ENCODE assay signal across 1 cellular context in the genomic region with DNA sequence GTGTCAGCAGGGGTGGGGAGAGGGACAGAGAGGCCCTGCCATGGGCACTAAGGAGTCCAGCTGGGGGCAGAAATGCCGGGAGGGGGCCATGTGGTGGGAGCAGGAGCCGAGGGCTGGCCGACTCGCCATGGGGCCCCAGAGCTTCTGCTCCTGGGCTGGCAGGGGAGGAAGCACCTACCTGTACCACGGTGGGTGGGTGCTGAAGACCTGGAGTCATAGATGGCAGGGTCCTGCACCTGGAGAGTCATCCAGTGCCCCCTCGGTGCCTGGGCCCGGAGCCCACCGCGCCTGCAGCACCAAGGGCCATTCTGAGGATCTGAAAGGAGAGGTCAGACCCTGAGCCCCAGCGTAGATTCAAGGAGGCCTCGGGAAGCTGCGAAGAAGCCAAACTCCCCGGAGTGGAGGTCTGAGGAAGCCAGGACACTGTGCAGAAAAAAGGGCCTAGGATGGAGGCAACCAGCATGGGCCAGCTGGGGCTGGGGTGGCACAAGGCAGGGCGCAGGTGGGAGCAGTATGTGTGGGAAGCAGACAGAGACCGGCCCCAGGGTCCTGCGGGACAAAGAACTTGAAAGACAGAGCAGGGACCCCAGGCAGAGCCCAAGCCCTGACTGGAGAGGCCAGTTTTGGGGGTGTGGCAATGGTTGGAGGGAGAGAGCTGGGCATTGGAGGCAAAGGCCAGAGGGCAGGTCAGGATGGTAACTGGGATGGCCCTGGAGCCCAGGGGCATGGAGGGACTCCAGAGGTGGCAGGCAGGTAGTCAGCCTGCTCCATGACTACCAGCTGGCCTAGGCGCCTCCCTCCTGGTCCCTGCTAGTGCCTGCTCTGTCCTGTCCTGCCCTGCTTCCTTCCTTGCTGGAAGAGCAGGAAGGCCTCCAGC.
TF ChIP-seq lines count a peak whose summit lies in the region.

No MANE protein-coding gene starts in this region.

TF ChIP-seq in H1, 55 proteins besides CTCF, POLR2A, EP300 and RAD21:
- TF ChIP-seq, protein P1, sequence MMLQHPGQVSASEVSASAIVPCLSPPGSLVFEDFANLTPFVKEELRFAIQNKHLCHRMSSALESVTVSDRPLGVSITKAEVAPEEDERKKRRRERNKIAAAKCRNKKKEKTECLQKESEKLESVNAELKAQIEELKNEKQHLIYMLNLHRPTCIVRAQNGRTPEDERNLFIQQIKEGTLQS (IDR thresholded peaks at IDR 0.05; ENCODE audit: insufficient read depth, low read depth, low read length) = no peak
- no peak for TF ChIP-seq POLR2AphosphoS5 (IDR thresholded peaks at IDR 0.05; ENCODE audit: low read depth, low read length)
- TF ChIP-seq, protein P2, sequence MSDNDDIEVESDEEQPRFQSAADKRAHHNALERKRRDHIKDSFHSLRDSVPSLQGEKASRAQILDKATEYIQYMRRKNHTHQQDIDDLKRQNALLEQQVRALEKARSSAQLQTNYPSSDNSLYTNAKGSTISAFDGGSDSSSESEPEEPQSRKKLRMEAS (IDR thresholded peaks at IDR 0.05) = no peak
- TF ChIP-seq HDAC2 (IDR thresholded peaks at IDR 0.05; ENCODE audit: borderline replicate concordance in 1 of 2, low read depth in 2 of 2, low read length in 2 of 2) = no peak
- TF ChIP-seq NANOG (IDR thresholded peaks at IDR 0.05; ENCODE audit: insufficient read depth, low read depth, low read length, poor library complexity, severe bottlenecking) = no peak
- TF ChIP-seq RFX5 (IDR thresholded peaks at IDR 0.05; ENCODE audit: borderline replicate concordance, low read depth, low read length) = no peak
- TF ChIP-seq SP4 (IDR thresholded peaks at IDR 0.05; ENCODE audit: low read length) = no peak
- no peak for TF ChIP-seq SAP30 (IDR thresholded peaks at IDR 0.05; ENCODE audit: insufficient read depth, insufficient replicate concordance, low read length)
- TF ChIP-seq SIX5 (IDR thresholded peaks at IDR 0.05; ENCODE audit: low read depth, low read length) = no peak
- no peak for TF ChIP-seq FOSL1 (IDR thresholded peaks at IDR 0.05; ENCODE audit: insufficient read depth, low read depth, low read length)
- no peak for TF ChIP-seq SIN3A (conservative IDR thresholded peaks at IDR 0.05 in 1 of 2, IDR thresholded peaks at IDR 0.05 in 1 of 2; ENCODE audit: low read depth in 1 of 2, low read length in 2 of 2)
- no peak for TF ChIP-seq TCF12 (IDR thresholded peaks at IDR 0.05; ENCODE audit: low read depth, low read length)
